3 cellular contexts compared by ENCODE assay signal in genomic region chr3:46238386-46238785, GRCh38.
"Had no signal": no experiment of that assay in that cellular context is flagged by ENCODE, and none has a peak within 500 bp of the region (broad histone marks: within the 10 kb centered on the region; RNA-seq: fewer than 3 reads in every experiment).

No MANE protein-coding gene starts in this region.

- H3K4me3 ChIP-seq: GM12878 had no signal

- DNase-seq: GDM1, GF-D8 had no signal

- ATAC-seq: GM12878 had no signal
